In the genomic region with DNA sequence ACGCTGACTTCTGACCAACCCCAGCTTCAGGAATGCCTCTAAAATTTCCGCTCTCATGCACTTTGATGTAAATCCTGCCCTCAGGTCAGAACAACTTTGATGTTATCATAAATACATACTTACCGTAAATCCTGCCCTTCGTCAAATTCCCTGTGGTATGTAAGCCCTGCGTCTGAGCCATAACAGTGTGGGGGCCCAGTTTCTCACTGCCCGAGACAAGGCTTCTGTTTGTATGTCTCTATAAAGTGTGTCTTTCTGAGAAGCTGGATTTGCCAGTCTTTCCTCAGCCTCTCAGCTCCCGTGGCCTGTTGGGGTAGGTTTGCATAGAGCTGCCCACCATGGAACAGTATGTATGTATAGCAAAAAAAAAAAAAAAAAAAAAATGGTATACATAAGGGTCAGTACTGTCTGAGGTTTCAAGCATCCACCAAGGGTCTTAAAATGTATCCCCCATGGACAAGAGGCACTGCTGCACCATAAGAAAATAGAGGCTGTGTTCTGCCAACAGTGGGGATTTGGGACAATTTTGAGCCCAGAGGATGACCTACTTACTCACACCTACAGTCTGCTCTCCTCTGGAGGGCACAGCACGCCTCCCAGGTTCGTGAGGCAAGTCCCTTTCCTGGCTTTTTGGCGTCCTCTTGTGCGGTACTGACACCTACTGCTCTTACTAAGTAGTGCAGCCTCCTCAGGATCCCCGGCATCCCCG, we compare ENCODE assay signal across 8 cellular contexts. TPM values are rescaled to one million over a fixed set of nuclear protein-coding genes. Genes with fewer than 3 reads are reported as not detected.
DNase-seq lines count a peak whose midpoint lies in the region; ATAC-seq and TF ChIP-seq lines count a peak whose summit lies in the region.

No MANE protein-coding gene starts in this region.

- H3K36me3 ChIP-seq in gastroesophageal sphincter (peaks cover 0 to 69% of the 10 kb centered on the region in 2 donors), tibial artery (peaks cover 11 to 64% (median 22%) of the 10 kb centered on the region in 3 donors)

- ATAC-seq in GM21576 (IDR thresholded peaks at IDR 0.05; ENCODE audit: unreplicated experiment): peak; percentile 64
- peak; percentile 88 for ATAC-seq in gastroesophageal sphincter

- H3K9me3 ChIP-seq in gastroesophageal sphincter: no peaks in the 10 kb centered on the region
- H3K9me3 ChIP-seq in tibial artery: no peaks in the 10 kb centered on the region

- H3K4me3 ChIP-seq in gastroesophageal sphincter: no peak overlapping the region
- H3K4me3 ChIP-seq in tibial artery: no peak overlapping the region

- no TSS peak for BruUV-seq in Calu3 (replicated peaks; lab: Mats Ljungman, UMichigan)

- H3K27me3 Mint-ChIP-seq in Calu3 (ENCODE audit: unreplicated experiment): no peaks in the 10 kb centered on the region
- H3K27me3 Mint-ChIP-seq in osteocyte (ENCODE audit: unreplicated experiment): no peaks in the 10 kb centered on the region

- no peak overlapping the region for H3K27ac Mint-ChIP-seq in Calu3 (ENCODE audit: unreplicated experiment)
- no peak overlapping the region for H3K27ac Mint-ChIP-seq in osteocyte (ENCODE audit: unreplicated experiment)

- 40 to 69% methylated on average over 5 to 6 of the region's 13 CpGs for WGBS in gastroesophageal sphincter (ENCODE audit: low coverage in 1 of 2), 2 donors

- peaks cover 0 to 15% (median 0%) of the 10 kb centered on the region in 3 donors for H3K4me1 ChIP-seq in gastroesophageal sphincter
- H3K4me1 ChIP-seq in tibial artery: no peaks in the 10 kb centered on the region

- H3K27ac ChIP-seq in gastroesophageal sphincter (no peak overlapping the region), tibial artery (no peak overlapping the region)

- no peak for TF ChIP-seq POLR2A in gastroesophageal sphincter (IDR thresholded peaks at IDR 0.05)

- CTCF ChIA-PET in Calu3 (lab: Charles Lee): interaction anchor here (0.7 kb wide), 1 partner anchor 91 kb away, joined by 3 read pairs; no protein-coding TSS in a partner anchor

- H3K4me1 Mint-ChIP-seq in Calu3 (ENCODE audit: low read depth, unreplicated experiment): no peaks in the 10 kb centered on the region
- peaks cover 16% of the 10 kb centered on the region for H3K4me1 Mint-ChIP-seq in osteocyte (ENCODE audit: unreplicated experiment)

- H3K27me3 ChIP-seq in gastroesophageal sphincter (no peaks in the 10 kb centered on the region), tibial artery (no peaks in the 10 kb centered on the region)

- in situ Hi-C loops in SK-MEL-5 (cut with HindIII; ENCODE audit: low pct_unique_long_range_greater_than_20kb, low sequenced_read_pairs): no loop called here

- H3K36me3 Mint-ChIP-seq in Calu3 (ENCODE audit: insufficient read depth, unreplicated experiment) (peaks cover 24% of the 10 kb centered on the region), osteocyte (ENCODE audit: unreplicated experiment) (peaks cover 13% of the 10 kb centered on the region)

- H3K9me3 Mint-ChIP-seq in Calu3 (ENCODE audit: low read depth, unreplicated experiment) (no peaks in the 10 kb centered on the region), osteocyte (ENCODE audit: unreplicated experiment) (no peaks in the 10 kb centered on the region)

- DNase-seq in Calu3: peak; percentile 85
- DNase-seq in MV-4-11 (lab: John Stamatoyannopoulos, UW): peak; percentile 60
- DNase-seq in SK-MEL-5 (ENCODE audit: low read depth, low spot score): peak; percentile 86
- DNase-seq in activated naive CD4-positive, alpha-beta T cell treated with Interleukin-2 at 50 U/mL for 16 hours: peak; percentile 79
- DNase-seq in osteocyte (ENCODE audit: extremely low spot score, unreplicated experiment): peak; percentile 93
- DNase-seq in tibial artery: peak; percentile 78 to 85

- intact Hi-C loops in Calu3 (cut with micrococcal nuclease; ENCODE audit: unreplicated experiment): loop anchor here (1.0 kb wide), 2 partner anchors 67 to 88 kb away; no protein-coding TSS in a partner anchor
- intact Hi-C loops in tibial artery (cut with DNase I; ENCODE audit: low total_unique reads): no loop called here

- TF ChIP-seq CTCF in Calu3 (IDR thresholded peaks at IDR 0.05; ENCODE audit: unreplicated experiment): peak; percentile 93
- TF ChIP-seq CTCF in gastroesophageal sphincter (IDR thresholded peaks at IDR 0.05): peak; percentile 87 to 94 (median 88)
- TF ChIP-seq CTCF in osteocyte (IDR thresholded peaks at IDR 0.05): peak; percentile 93
- peak; percentile 94 to 96 for TF ChIP-seq CTCF in tibial artery (IDR thresholded peaks at IDR 0.05)

- no peak overlapping the region for H3K4me3 Mint-ChIP-seq in Calu3 (ENCODE audit: low read depth, unreplicated experiment)
- no peak overlapping the region for H3K4me3 Mint-ChIP-seq in osteocyte (ENCODE audit: unreplicated experiment)

- no peak for TF ChIP-seq EP300 in gastroesophageal sphincter (IDR thresholded peaks at IDR 0.05)

RNA-seq across cellular contexts. Expression of gene PRMT7, which starts 17.5 kb away (rescaled TPM):
- total RNA-seq in Calu3 (2022): 49.4 and 57.8 TPM in 2 replicates
- total RNA-seq in SK-MEL-5 (2014; rRNA removed; shearing (Covaris generic)): 53.5 and 56.6 TPM in 2 replicates
- polyA plus RNA-seq in SK-MEL-5 (2015; cell fraction: cytosol; rRNA removed): 53.7 and 70.5 TPM in 2 replicates
- polyA plus RNA-seq in SK-MEL-5 (2015; cell fraction: nucleus; rRNA removed): 422 and 434 TPM in 2 replicates
- total RNA-seq in gastroesophageal sphincter: 10 to 100 TPM; 11.5 to 34.9 (median 27.4) TPM
- 38.4 and 43.5 TPM in 2 replicates for total RNA-seq in osteocyte

RNA-seq across cellular contexts. Expression of gene SLC7A6OS, which starts 17.6 kb away (rescaled TPM):
- total RNA-seq in Calu3 (2022) (28.4 and 34.9 TPM in 2 replicates), gastroesophageal sphincter (10 to 100 TPM; 10.4 to 18.2 (median 11.2) TPM), osteocyte (14.2 and 18.4 TPM in 2 replicates)
- 20.2 and 21.9 TPM in 2 replicates for total RNA-seq in SK-MEL-5 (2014; rRNA removed; shearing (Covaris generic))
- 10.6 and 11.3 TPM in 2 replicates for polyA plus RNA-seq in SK-MEL-5 (2015; cell fraction: cytosol; rRNA removed)
- polyA plus RNA-seq in SK-MEL-5 (2015; cell fraction: nucleus; rRNA removed): 24.9 and 25.0 TPM in 2 replicates
